Comparison of ENCODE assay signal across 14 cellular contexts in the genomic region with DNA sequence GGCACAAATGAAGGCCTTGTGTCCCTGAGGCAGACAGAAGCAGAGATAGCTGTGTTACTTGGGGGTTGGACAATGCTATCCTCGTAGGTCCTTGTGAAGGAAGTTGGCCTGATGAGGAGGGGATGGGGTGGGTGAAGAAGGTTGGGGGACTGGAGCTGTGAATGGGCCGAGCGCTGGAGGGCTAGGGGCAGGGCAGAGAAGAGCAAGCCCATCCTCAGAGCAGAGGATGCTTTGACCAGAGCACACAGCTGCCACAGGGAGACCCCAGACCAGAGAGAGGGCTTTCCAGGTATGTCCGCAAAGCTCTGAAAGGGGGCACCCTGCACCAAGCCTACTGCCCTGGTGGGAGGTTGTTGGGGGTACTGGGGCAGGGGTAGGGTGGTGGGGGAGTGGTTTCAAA. TPM values are rescaled to one million over a fixed set of nuclear protein-coding genes. Genes with fewer than 3 reads are reported as not detected.
"Had no signal": no experiment of that assay in that cellular context is flagged by ENCODE, and none has a peak within 500 bp of the region (broad histone marks: within the 10 kb centered on the region; RNA-seq: fewer than 3 reads in every experiment).

No MANE protein-coding gene starts in this region.

- H3K27me3 Mint-ChIP-seq: natural killer cell treated with Interleukin-12 subunit alpha and Interleukin-12 subunit beta and Interleukin-15 and Interleukin-18, amount 100 ng/mL, for 72 hours had no signal

- H3K36me3 Mint-ChIP-seq: natural killer cell treated with Interleukin-12 subunit alpha and Interleukin-12 subunit beta and Interleukin-15 and Interleukin-18, amount 100 ng/mL, for 72 hours had no signal

- H3K4me3 ChIP-seq: lung, mucosa of descending colon had no signal

- H3K9me3 ChIP-seq: mucosa of descending colon had no signal

- H3K9me3 Mint-ChIP-seq: natural killer cell treated with Interleukin-12 subunit alpha and Interleukin-12 subunit beta and Interleukin-15 and Interleukin-18, amount 100 ng/mL, for 72 hours had no signal

- H3K27me3 ChIP-seq: foreskin keratinocyte had no signal

- H3K27ac ChIP-seq: foreskin keratinocyte, VCaP had no signal

- DNase-seq: activated gamma-delta T cell treated with Interleukin-2 at 50 U/mL for 16 hours; effector CD4-positive, alpha-beta T cell; foreskin keratinocyte; left cardiac atrium; SHP77 treated with DMSO at 0.1 percent for 48 hours; stimulated activated CD4-positive, alpha-beta T cell treated with anti-CD3 and anti-CD28 coated beads, Interleukin-15, amount 100 ng/mL, for 24 hours; stimulated activated CD4-positive, alpha-beta T cell treated with anti-CD3 and anti-CD28 coated beads, Interleukin-4, amount 100 ng/mL, for 24 hours had no signal

- H3K4me3 Mint-ChIP-seq: natural killer cell treated with Interleukin-12 subunit alpha and Interleukin-12 subunit beta and Interleukin-15 and Interleukin-18, amount 100 ng/mL, for 72 hours had no signal

RNA-seq across cellular contexts. Expression of a gene that starts 9.2 kb away (rescaled TPM):
- total RNA-seq: cardiac septum; endothelial cell of umbilical vein; foreskin keratinocyte; left cardiac atrium; natural killer cell treated with Interleukin-12 subunit alpha and Interleukin-12 subunit beta and Interleukin-15 and Interleukin-18, amount 100 ng/mL, for 72 hours; osteocyte had no signal
- polyA plus RNA-seq: endothelial cell of umbilical vein, foreskin keratinocyte had no signal
